ENCODE assay signal across 13 cellular contexts in the genomic region with DNA sequence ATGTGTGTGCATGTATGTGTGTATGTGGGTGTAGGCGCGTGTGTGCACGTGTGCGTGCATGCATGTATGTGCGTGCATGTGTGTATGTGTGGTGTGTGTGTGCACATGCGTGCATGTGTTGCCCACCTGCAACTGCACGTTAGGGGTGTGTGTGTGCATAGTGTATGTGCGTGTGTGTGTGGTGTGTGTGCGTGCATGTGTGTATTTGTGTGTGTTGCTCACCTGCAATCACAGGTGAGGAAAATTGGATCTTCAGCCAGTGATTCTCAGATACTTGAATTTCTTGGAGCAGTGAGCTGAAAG. TPM values are rescaled to one million over a fixed set of nuclear protein-coding genes. Genes with fewer than 3 reads are reported as not detected.
"Had no signal": no experiment of that assay in that cellular context is flagged by ENCODE, and none has a peak within 500 bp of the region (broad histone marks: within the 10 kb centered on the region; RNA-seq: fewer than 3 reads in every experiment).

No MANE protein-coding gene starts in this region.

- H3K27me3 ChIP-seq: ovary had no signal

- H3K27ac ChIP-seq: ovary, SK-N-MC, skin epidermis had no signal

- H3K9me3 ChIP-seq: ovary had no signal

- H3K4me3 ChIP-seq: ovary, SK-N-MC, skin epidermis had no signal

- DNase-seq: activated CD4-positive, alpha-beta T cell treated with anti-CD3 and anti-CD28 coated beads, Interleukin-2, amount 10 ng/mL, durations not matched to agents 7 days and 5 days; activated gamma-delta T cell; activated naive CD8-positive, alpha-beta T cell treated with anti-CD3 and anti-CD28 coated beads, Interleukin-2, amount 10 ng/mL, durations not matched to agents 7 days and 5 days; activated T-cell treated with anti-CD3 and anti-CD28 coated beads, Interleukin-2, amount 50 U/mL, for 4 hours; endodermal cell; erythroblast; immature natural killer cell; left cardiac atrium; mammary epithelial cell had no signal

- H3K36me3 ChIP-seq: ovary had no signal

RNA-seq across cellular contexts. Expression of a gene that starts 54.3 kb away (rescaled TPM):
- total RNA-seq: activated CD4-positive, alpha-beta T cell treated with anti-CD3 and anti-CD28 coated beads, Interleukin-2, amount 10 ng/mL, durations not matched to agents 7 days and 5 days; T-helper 1 cell treated with Interleukin-12 subunit alpha and Interleukin-12 subunit beta and Interleukin-4 antibody, amounts not matched to agents 30 ng/mL and 1 ng/mL, for 36 hours had no signal
